ENCODE assay signal across 9 cellular contexts in genomic region chr2:43018179-43019024, GRCh38.
A peak's percentile ranks its signal among the peaks of the same experiment; 100 is the strongest.
DNase-seq lines count a peak whose midpoint lies in the region; ATAC-seq, FAIRE-seq and TF ChIP-seq lines count a peak whose summit lies in the region.
"Had no signal": no experiment of that assay in that cellular context is flagged by ENCODE, and none has a peak within 500 bp of the region (broad histone marks: within the 10 kb centered on the region; RNA-seq: fewer than 3 reads in every experiment).

No MANE protein-coding gene starts in this region.

- H3K27ac ChIP-seq in RWPE2 (ENCODE audit: poor library complexity, severe bottlenecking): peak overlapping the region; percentile 20

- no peaks in the 10 kb centered on the region for H3K4me1 ChIP-seq in RWPE2 (ENCODE audit: insufficient read depth, poor library complexity, severe bottlenecking)

- peak; percentile 86 for ATAC-seq in RWPE2 (ENCODE audit: low read depth)
- no peak for ATAC-seq in activated CD4-positive, CD25-positive, alpha-beta regulatory T cell treated with anti-CD3 and anti-CD28 coated beads, Interleukin-2, amount 50 U/mL, for 24 hours

- H3K4me3 ChIP-seq in RWPE2 (ENCODE audit: severe bottlenecking) (no peak overlapping the region), fibroblast of villous mesenchyme (ENCODE audit: low read depth, low read length) (no peak overlapping the region)

- no peaks in the 10 kb centered on the region for H3K27me3 ChIP-seq in RWPE2 (ENCODE audit: insufficient read depth, poor library complexity, severe bottlenecking)

- H3K36me3 ChIP-seq in RWPE2 (ENCODE audit: low read depth): no peaks in the 10 kb centered on the region

- FAIRE-seq in GM12891 (lab: Jason Lieb, UNC): no peak
- FAIRE-seq: colon had no signal

- TF ChIP-seq CTCF in RWPE2 (IDR thresholded peaks at IDR 0.05; ENCODE audit: poor library complexity, severe bottlenecking) (no peak), fibroblast of villous mesenchyme (IDR thresholded peaks at IDR 0.05; ENCODE audit: insufficient read depth, low read depth, low read length) (no peak)

- no peak for TF ChIP-seq POLR2A in GM12891 (IDR thresholded peaks at IDR 0.05; ENCODE audit: low read depth, low read length)

- H3K9me3 ChIP-seq in RWPE2 (ENCODE audit: severe bottlenecking): peaks cover 6% of the 10 kb centered on the region

- DNase-seq in AG20443 (ENCODE audit: low spot score) (peak; percentile 96), RWPE2 (ENCODE audit: low spot score) (no peak), fibroblast of villous mesenchyme (ENCODE audit: low read depth) (peak; percentile 98), non-pigmented ciliary epithelial cell (ENCODE audit: low read depth) (peak; percentile 41), GM12891 (ENCODE audit: insufficient read length, low spot score) (no peak), NCI-H1417 treated with DMSO at 0.1 percent for 48 hours (lab: John Stamatoyannopoulos, UW) (no peak), DMS153 (lab: John Stamatoyannopoulos, UW) (no peak)

TF ChIP-seq in GM12891, 5 proteins besides CTCF, POLR2A, EP300 and RAD21:
- TF ChIP-seq POLR2AphosphoS5 (IDR thresholded peaks at IDR 0.05; ENCODE audit: low read depth, low read length): no peak
- TF ChIP-seq PAX5 (IDR thresholded peaks at IDR 0.05; ENCODE audit: insufficient read depth, low read length, severe bottlenecking): no peak
- TF ChIP-seq SPI1 (IDR thresholded peaks at IDR 0.05; ENCODE audit: low read depth, low read length): no peak
- TF ChIP-seq TAF1 (IDR thresholded peaks at IDR 0.05; ENCODE audit: low read depth, low read length): no peak
- no peak for TF ChIP-seq POU2F2 (IDR thresholded peaks at IDR 0.05; ENCODE audit: low read depth, low read length)

Comparison
In these comparisons a context has a peak if more than half of its experiments do, and no peak if none do; other contexts are left out.
1. DNase-seq: peak in AG20443 (single experiment), fibroblast of villous mesenchyme (single experiment) and non-pigmented ciliary epithelial cell (single experiment); none in RWPE2 (single experiment), GM12891 (single experiment), NCI-H1417 treated with DMSO at 0.1 percent for 48 hours (single experiment) and DMS153 (single experiment).